ENCODE assay signal across 1 cellular context in the genomic region with DNA sequence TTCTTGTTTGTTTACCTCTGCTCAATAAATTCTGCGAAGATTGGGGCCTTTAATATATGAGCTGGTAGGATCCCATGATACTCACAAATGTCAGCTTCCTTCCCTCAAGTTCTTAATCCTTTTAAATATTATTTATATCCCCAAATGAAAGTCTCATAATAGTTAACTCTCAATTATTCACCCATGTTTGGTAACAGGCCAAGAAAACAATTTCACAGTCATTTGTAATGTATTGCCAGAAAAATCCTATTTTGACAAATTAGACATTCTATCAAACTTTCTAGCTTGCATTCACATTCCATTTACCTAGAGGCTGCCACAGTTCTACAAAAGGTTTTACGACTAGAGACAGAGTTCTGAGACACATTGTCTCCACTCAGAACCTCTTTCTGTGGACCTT.
TF ChIP-seq lines count a peak whose summit lies in the region.

No MANE protein-coding gene starts in this region.

TF ChIP-seq in SK-N-SH treated with all-trans-retinoic acid at 6 μM for 48 hours, 23 proteins besides CTCF, POLR2A, EP300 and RAD21 (continued from another document):
- TF ChIP-seq, protein P1, sequence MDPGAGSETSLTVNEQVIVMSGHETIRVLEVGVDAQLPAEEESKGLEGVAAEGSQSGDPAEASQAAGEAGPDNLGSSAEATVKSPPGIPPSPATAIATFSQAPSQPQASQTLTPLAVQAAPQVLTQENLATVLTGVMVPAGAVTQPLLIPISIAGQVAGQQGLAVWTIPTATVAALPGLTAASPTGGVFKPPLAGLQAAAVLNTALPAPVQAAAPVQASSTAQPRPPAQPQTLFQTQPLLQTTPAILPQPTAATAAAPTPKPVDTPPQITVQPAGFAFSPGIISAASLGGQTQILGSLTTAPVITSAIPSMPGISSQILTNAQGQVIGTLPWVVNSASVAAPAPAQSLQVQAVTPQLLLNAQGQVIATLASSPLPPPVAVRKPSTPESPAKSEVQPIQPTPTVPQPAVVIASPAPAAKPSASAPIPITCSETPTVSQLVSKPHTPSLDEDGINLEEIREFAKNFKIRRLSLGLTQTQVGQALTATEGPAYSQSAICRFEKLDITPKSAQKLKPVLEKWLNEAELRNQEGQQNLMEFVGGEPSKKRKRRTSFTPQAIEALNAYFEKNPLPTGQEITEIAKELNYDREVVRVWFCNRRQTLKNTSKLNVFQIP (CRISPR knock-in tag; IDR thresholded peaks at IDR 0.05; ENCODE audit: borderline replicate concordance, low read depth): no peak; the same call in 1 of the 2 replicates
- TF ChIP-seq TOX (CRISPR knock-in tag; IDR thresholded peaks at IDR 0.05; ENCODE audit: borderline replicate concordance) (no peak), CSDC2 (CRISPR knock-in tag; IDR thresholded peaks at IDR 0.05) (no peak), ESRRG (CRISPR knock-in tag; IDR thresholded peaks at IDR 0.05) (0 out of 2 replicates have a peak, but pooled peaks have one; percentile 68), ZFP3 (CRISPR knock-in tag; IDR thresholded peaks at IDR 0.05) (peak; percentile 66; the same call in 1 of the 2 replicates)
